In the genomic region with DNA sequence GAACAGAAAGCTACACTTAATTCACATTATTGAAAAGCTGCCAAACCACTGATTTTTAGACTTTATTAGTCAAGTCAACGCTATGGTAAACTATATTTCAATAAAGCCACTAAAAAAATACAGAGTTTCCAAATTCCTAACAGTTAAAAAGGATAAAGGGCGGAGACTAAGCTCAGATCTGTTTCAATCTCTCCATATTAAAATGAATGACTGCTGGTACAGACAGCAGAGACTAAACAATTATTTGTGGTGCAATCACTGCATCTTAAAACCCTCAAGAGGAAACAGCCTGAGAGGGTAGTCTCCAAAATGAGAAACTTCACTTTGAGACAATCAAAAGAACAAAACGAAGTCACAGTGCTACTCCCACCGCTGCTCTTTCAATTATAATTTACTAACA, we compare ENCODE assay signal across 8 cellular contexts. TPM values are rescaled to one million over a fixed set of nuclear protein-coding genes. Genes with fewer than 3 reads are reported as not detected.
DNase-seq lines count a peak whose midpoint lies in the region; ATAC-seq and TF ChIP-seq lines count a peak whose summit lies in the region.

No MANE protein-coding gene starts in this region.

- peak overlapping the region; percentile 83 to 96 (median 88) for H3K4me3 Mint-ChIP-seq in CD4-positive, alpha-beta memory T cell
- peak overlapping the region; percentile 87 to 94 (median 90) for H3K4me3 Mint-ChIP-seq in nephron

- CTCF ChIA-PET in CD4-positive, alpha-beta memory T cell (lab: Charles Lee; ENCODE audit: partially characterized antibody) = interaction anchor here (0.7 to 1.8 kb wide), 3 partner anchors 9 to 348 kb away, joined by 3 read pairs; no protein-coding TSS in a partner anchor

- H3K27me3 ChIP-seq in CD4-positive, alpha-beta memory T cell (ENCODE audit: insufficient read depth, low read length) = no peaks in the 10 kb centered on the region
- no peaks in the 10 kb centered on the region for H3K27me3 ChIP-seq in dorsolateral prefrontal cortex

- H3K4me1 Mint-ChIP-seq in CD4-positive, alpha-beta memory T cell = peaks cover 37 to 69% (median 58%) of the 10 kb centered on the region in 4 donors
- peaks cover 40% of the 10 kb centered on the region for H3K4me1 Mint-ChIP-seq in nephron

- intact Hi-C loops in CD4-positive, alpha-beta memory T cell (cut with micrococcal nuclease) = no loop called here
- intact Hi-C loops in dorsolateral prefrontal cortex (cut with DNase I) = loop anchor here in 1 of 2 donors (5.0 kb wide), 1 partner anchor 322 kb away; no protein-coding TSS in a partner anchor

- no peaks in the 10 kb centered on the region for H3K9me3 ChIP-seq in CD4-positive, alpha-beta memory T cell (ENCODE audit: control insufficient read depth in 1 of 2, low read length in 2 of 2)

- H3K36me3 ChIP-seq in CD4-positive, alpha-beta memory T cell (ENCODE audit: insufficient read depth, low read length) = no peaks in the 10 kb centered on the region

- no peak for ATAC-seq in HG03108 (IDR thresholded peaks at IDR 0.05; ENCODE audit: unreplicated experiment)
- no peak for ATAC-seq in HG02610 (IDR thresholded peaks at IDR 0.05; ENCODE audit: unreplicated experiment)
- ATAC-seq in HG02840 (IDR thresholded peaks at IDR 0.05; ENCODE audit: low FRiP score, unreplicated experiment) = no peak

- peak overlapping the region; percentile 91 for H3K27ac ChIP-seq in CD4-positive, alpha-beta memory T cell (ENCODE audit: low read depth, low read length)
- peak overlapping the region in 48 of 59 donors; percentile 6 to 100 (median 96) for H3K27ac ChIP-seq in dorsolateral prefrontal cortex

- peak in 2 of 5 donors; percentile 8 to 44 for DNase-seq in CD4-positive, alpha-beta memory T cell
- DNase-seq in NB4 (ENCODE audit: low read depth) (peak; percentile 29), dorsolateral prefrontal cortex (no peak), GM19238 (ENCODE audit: insufficient read length, low spot score) (no peak)

- TF ChIP-seq CTCF in NB4 (IDR thresholded peaks at IDR 0.05; ENCODE audit: low read depth, low read length) = no peak
- TF ChIP-seq CTCF in dorsolateral prefrontal cortex (IDR thresholded peaks at IDR 0.05 in 54 of 56, conservative IDR thresholded peaks at IDR 0.05 in 2 of 56; ENCODE audit: low read depth in 1 of 56, partially characterized antibody in 56 of 56) = no peak
- no peak for TF ChIP-seq CTCF in nephron (IDR thresholded peaks at IDR 0.05; ENCODE audit: unreplicated experiment in 3 of 3)

- no peaks in the 10 kb centered on the region for H3K27me3 Mint-ChIP-seq in CD4-positive, alpha-beta memory T cell
- no peaks in the 10 kb centered on the region for H3K27me3 Mint-ChIP-seq in nephron (ENCODE audit: low read depth)

- H3K4me1 ChIP-seq in CD4-positive, alpha-beta memory T cell (ENCODE audit: insufficient read depth, low read length) = peaks cover 56% of the 10 kb centered on the region

- peaks cover 0 to 13% of the 10 kb centered on the region in 2 donors for H3K36me3 Mint-ChIP-seq in CD4-positive, alpha-beta memory T cell
- H3K36me3 Mint-ChIP-seq in nephron (ENCODE audit: low read depth) = no peaks in the 10 kb centered on the region

- POLR2A ChIA-PET in CD4-positive, alpha-beta memory T cell (lab: Charles Lee; ENCODE audit: partially characterized antibody) = interaction anchor here (1.0 to 3.9 kb wide), 6 partner anchors 9 to 360 kb away, joined by 3 to 32 read pairs (median 4); a partner anchor contains a TSS

- peak overlapping the region; percentile 64 to 97 for H3K4me3 ChIP-seq in CD4-positive, alpha-beta memory T cell (ENCODE audit: low read length in 2 of 2)
- H3K4me3 ChIP-seq in NB4 (ENCODE audit: low read depth, low read length) (peak overlapping the region; percentile 95), dorsolateral prefrontal cortex (peak overlapping the region; percentile 54 to 100 (median 88))

- H3K9me3 Mint-ChIP-seq in CD4-positive, alpha-beta memory T cell = no peaks in the 10 kb centered on the region
- no peaks in the 10 kb centered on the region for H3K9me3 Mint-ChIP-seq in nephron

- no peak for TF ChIP-seq POLR2A in NB4 (IDR thresholded peaks at IDR 0.05; ENCODE audit: extremely low read depth, insufficient read length)

- H3K27ac Mint-ChIP-seq in CD4-positive, alpha-beta memory T cell = peak overlapping the region; percentile 85 to 95 (median 93)
- H3K27ac Mint-ChIP-seq in nephron = peak overlapping the region; percentile 91 to 97 (median 95)

RNA-seq across cellular contexts. Expression of a gene that starts 1.3 kb away (rescaled TPM):
- total RNA-seq in CD4-positive, alpha-beta memory T cell = 10 to 100 TPM; 91.8 to 94.1 TPM
- 10 to 100 TPM in 1 of 2 donors, 1 to 10 TPM in 1; 7.0 to 14.5 TPM for polyA plus RNA-seq in CD4-positive, alpha-beta memory T cell
- total RNA-seq in dorsolateral prefrontal cortex = 100 to 1,000 TPM in 1 of 120 experiments, 10 to 100 TPM in 119; 32.8 to 113 (median 70.5) TPM
